8 cellular contexts compared by ENCODE assay signal in genomic region chr11:1772270-1773130, GRCh38. TPM values are rescaled to one million over a fixed set of nuclear protein-coding genes. Genes with fewer than 3 reads are reported as not detected.
DNase-seq lines count a peak whose midpoint lies in the region; ATAC-seq, FAIRE-seq and TF ChIP-seq lines count a peak whose summit lies in the region.

No MANE protein-coding gene starts in this region.

- no peaks in the 10 kb centered on the region for H3K9me1 ChIP-seq in K562 (ENCODE audit: control insufficient read depth, insufficient read depth, low read length)

- H3K4me1 Mint-ChIP-seq in T-helper 1 cell treated with Interleukin-12 subunit alpha and Interleukin-12 subunit beta and Interleukin-4 antibody, amounts not matched to agents 30 μg/mL and 1 μg/mL, for 36 hours (ENCODE audit: low read depth), result peaks cover 31% of the 10 kb centered on the region

- H3K36me3 Mint-ChIP-seq in T-helper 1 cell treated with Interleukin-12 subunit alpha and Interleukin-12 subunit beta and Interleukin-4 antibody, amounts not matched to agents 30 μg/mL and 1 μg/mL, for 36 hours (ENCODE audit: low read depth), result no peaks in the 10 kb centered on the region

- H3K4me2 ChIP-seq in K562 (ENCODE audit: insufficient read depth, low read length), result peak overlapping the region; percentile 77

- no peaks in the 10 kb centered on the region for H3K79me2 ChIP-seq in K562 (ENCODE audit: control insufficient read depth, insufficient read depth, low read length)

- H3K4me1 ChIP-seq in A673 (ENCODE audit: insufficient read depth, low read length, poor library complexity, severe bottlenecking) (no peaks in the 10 kb centered on the region), K562 (replicated peaks in 1 of 2; ENCODE audit: control insufficient read depth in 2 of 2, insufficient read depth in 2 of 2, low read length in 2 of 2) (peaks cover 21 to 40% of the 10 kb centered on the region in 2 experiments)

- in situ Hi-C loops in K562 (cut with MboI), result no loop called here

- DNase-seq in A673 (ENCODE audit: low spot score) (peak; percentile 69), HK-2 (ENCODE audit: unreplicated experiment) (peak; percentile 79), K562 (ENCODE audit: extremely low read depth in 1 of 4, low spot score in 3 of 4) (peak; percentile 92 to 97 (median 96)), kidney glomerular epithelial cell (lab: John Stamatoyannopoulos, UW) (peak; percentile 88)
- peak; percentile 28 for DNase-seq in stimulated activated CD8-positive, alpha-beta memory T cell treated with anti-CD3 and anti-CD28 coated beads, Interleukin-12 subunit alpha, Interleukin-12 subunit beta, amount 100 ng/mL, for 24 hours (ENCODE audit: extremely low read depth)

- TF ChIP-seq EP300 in K562 (IDR thresholded peaks at IDR 0.05; ENCODE audit: low read length), result peak; percentile 68

- BruUV-seq in A673 (replicated peaks; lab: Mats Ljungman, UMichigan) (no TSS peak), K562 (replicated peaks; lab: Mats Ljungman, UMichigan) (no TSS peak)

- peak overlapping the region; percentile 89 for H2AFZ ChIP-seq in K562 (ENCODE audit: low read depth, low read length)

- intact Hi-C loops in A673 (cut with micrococcal nuclease; ENCODE audit: unreplicated experiment) (no loop called here), K562 (cut with micrococcal nuclease) (no loop called here)

- H3K27ac ChIP-seq in A673 (ENCODE audit: low read depth, low read length, poor library complexity, severe bottlenecking), result no peak overlapping the region
- peak overlapping the region; percentile 75 for H3K27ac ChIP-seq in K562 (ENCODE audit: extremely low read depth, low read depth, low read length)

- H3K27me3 ChIP-seq in A673 (replicated peaks; ENCODE audit: insufficient read depth, low read depth, low read length, poor library complexity) (no peaks in the 10 kb centered on the region), K562 (ENCODE audit: control insufficient read depth in 2 of 2, insufficient read depth in 2 of 2, low read length in 2 of 2) (no peaks in the 10 kb centered on the region)

- CTCF ChIA-PET in A673 (lab: Charles Lee) (interaction anchor here (0.6 kb wide), 1 partner anchor 198 kb away, joined by 4 read pairs; no protein-coding TSS in a partner anchor), K562 (lab: Yijun Ruan, JAX; ENCODE audit: low intra/inter-chr PET ratio) (interaction anchor here (0.6 kb wide), 1 partner anchor 418 kb away, joined by 4 read pairs; no protein-coding TSS in a partner anchor)

- peaks cover 3% of the 10 kb centered on the region for H3K27me3 Mint-ChIP-seq in T-helper 1 cell treated with Interleukin-12 subunit alpha and Interleukin-12 subunit beta and Interleukin-4 antibody, amounts not matched to agents 30 μg/mL and 1 μg/mL, for 36 hours (ENCODE audit: low read depth)

- ATAC-seq in K562 (peak; percentile 100), GM18861 (IDR thresholded peaks at IDR 0.05; ENCODE audit: unreplicated experiment) (no peak), GM21381 (IDR thresholded peaks at IDR 0.05; ENCODE audit: unreplicated experiment) (no peak)

- FAIRE-seq in K562 (lab: Jason Lieb, UNC), result peak; percentile 96

- no peaks in the 10 kb centered on the region for H3K9me3 ChIP-seq in A673 (ENCODE audit: low read depth, low read length, poor library complexity, severe bottlenecking)
- H3K9me3 ChIP-seq in K562 (replicated peaks; ENCODE audit: control insufficient read depth, insufficient read depth, low read depth, low read length), result no peaks in the 10 kb centered on the region

- WGBS in K562 (ENCODE audit: insufficient coverage, low coverage, missing lambda C conversion rate), result 4% methylated on average over 2 of the region's 15 CpGs

- peak; percentile 33; the same call in 1 of the 2 replicates for TF ChIP-seq POLR2A in K562 (conservative IDR thresholded peaks at IDR 0.05)

- POLR2A ChIA-PET in A673 (lab: Charles Lee; ENCODE audit: low non-redundant PET) (no interaction called here), K562 (lab: Yijun Ruan, JAX) (interaction anchor here (0.6 to 2.0 kb wide), 7 partner anchors 8 to 862 kb away, joined by 3 to 10 read pairs (median 4); partner anchors contain the start of gene CHID1)

- H3K4me3 Mint-ChIP-seq in T-helper 1 cell treated with Interleukin-12 subunit alpha and Interleukin-12 subunit beta and Interleukin-4 antibody, amounts not matched to agents 30 μg/mL and 1 μg/mL, for 36 hours, result peak overlapping the region; percentile 65

- TF ChIP-seq CTCF in A673 (conservative IDR thresholded peaks at IDR 0.05; ENCODE audit: low read depth, low read length) (no peak), K562 (IDR thresholded peaks at IDR 0.05 in 2 of 3, conservative IDR thresholded peaks at IDR 0.05 in 1 of 3; ENCODE audit: insufficient read depth in 2 of 3, low read depth in 1 of 3, low read length in 3 of 3) (no peak)

- no peak for TF ChIP-seq RAD21 in K562 (CRISPR knock-in tag; conservative IDR thresholded peaks at IDR 0.05 in 1 of 2, IDR thresholded peaks at IDR 0.05 in 1 of 2)

- H3K36me3 ChIP-seq in A673 (ENCODE audit: insufficient read depth, low read length, poor library complexity, severe bottlenecking) (no peaks in the 10 kb centered on the region), K562 (ENCODE audit: control insufficient read depth, insufficient read depth, low read length) (no peaks in the 10 kb centered on the region)

- H3K4me3 ChIP-seq in A673 (ENCODE audit: low read depth, low read length, poor library complexity, severe bottlenecking), result no peak overlapping the region
- H3K4me3 ChIP-seq in K562, result no peak overlapping the region

- peak overlapping the region; percentile 83 for H3K27ac Mint-ChIP-seq in T-helper 1 cell treated with Interleukin-12 subunit alpha and Interleukin-12 subunit beta and Interleukin-4 antibody, amounts not matched to agents 30 μg/mL and 1 μg/mL, for 36 hours

- H4K20me1 ChIP-seq in K562 (replicated peaks; ENCODE audit: control insufficient read depth, insufficient read depth, low read length), result no peaks in the 10 kb centered on the region

- H3K9ac ChIP-seq in K562 (ENCODE audit: insufficient read depth in 1 of 2, low read depth in 2 of 2, low read length in 2 of 2), result peak overlapping the region; percentile 46 to 70; a peak in 3 of 4 replicates

- H3K9me3 Mint-ChIP-seq in T-helper 1 cell treated with Interleukin-12 subunit alpha and Interleukin-12 subunit beta and Interleukin-4 antibody, amounts not matched to agents 30 μg/mL and 1 μg/mL, for 36 hours, result no peaks in the 10 kb centered on the region

TF ChIP-seq in K562, 482 proteins besides CTCF, POLR2A, EP300 and RAD21 (continues in another document):
- TF ChIP-seq ZBTB1 (CRISPR knock-in tag; IDR thresholded peaks at IDR 0.05; ENCODE audit: borderline replicate concordance, low read depth) (no peak), TCF3 (CRISPR knock-in tag; IDR thresholded peaks at IDR 0.05) (no peak), CCAR2 (IDR thresholded peaks at IDR 0.05; ENCODE audit: low read depth, low read length) (no peak)

RNA-seq across cellular contexts. Expression of gene CTSD, which starts 8.8 kb away (rescaled TPM):
- total RNA-seq in A673 (2021) (144 and 159 TPM in 2 replicates), K562 (2014; rRNA removed) (72.3 and 87.0 TPM in 2 replicates), K562 (2014; rRNA removed; fragmentation: Illumina TruSeq; extraction: Trizol) (10.9 and 12.3 TPM in 2 replicates), K562 (2015; rRNA removed; fragmentation: Illumina TruSeq; extraction: Trizol) (40.9 and 42.3 TPM in 2 replicates), K562 (2021) (112 and 116 TPM in 2 replicates)
- 15.6 and 81.0 TPM in 2 replicates for total RNA-seq in K562 (2011; cell fraction: chromatin; rRNA removed; ENCODE audit: low replicate concordance)
- 131 and 132 TPM in 2 replicates for total RNA-seq in K562 (2011; cell fraction: nucleolus; rRNA removed)
- total RNA-seq in K562 (2011; cell fraction: nucleoplasm; rRNA removed), result 68.3 and 83.1 TPM in 2 replicates
- polyA plus RNA-seq in K562 (2011; rRNA removed) (21.7 and 37.1 TPM in 2 replicates), K562 (2014; fragmentation: Illumina TruSeq; extraction: Trizol) (66.8 and 111 TPM in 2 replicates), K562 (2014; fragmentation: Nextera tagmentation; extraction: Ambion mirVana) (1 to 10 TPM; 1.0 to 3.7 TPM), K562 (2014; rRNA removed) (40.5 and 46.8 TPM in 2 replicates)
- polyA plus RNA-seq in K562 (2011; cell fraction: cytosol; rRNA removed), result 39.6 and 74.7 TPM in 2 replicates
- polyA plus RNA-seq in K562 (2011; cell fraction: nucleus; rRNA removed), result 22.7 and 35.2 TPM in 2 replicates
- polyA plus RNA-seq in K562 (2012), result 84.2 and 325 TPM in 2 replicates
- 12.8 and 17.9 TPM in 2 replicates for polyA minus RNA-seq in K562 (2011; rRNA and poly(A)+ RNA removed)
- 46.3 and 49.3 TPM in 2 replicates for polyA minus RNA-seq in K562 (2011; cell fraction: cytosol; rRNA and poly(A)+ RNA removed)
- 10.1 and 11.1 TPM in 2 replicates for polyA minus RNA-seq in K562 (2011; cell fraction: nucleus; rRNA and poly(A)+ RNA removed)

RNA-seq across cellular contexts. Expression of gene IFITM10, which starts 22.1 kb away (rescaled TPM):
- total RNA-seq in A673 (2021), result 0.24 TPM in 1 of 2 replicates, not detected in the other
- total RNA-seq in K562 (2011; cell fraction: chromatin; rRNA removed; ENCODE audit: low replicate concordance), result 0.21 and 0.23 TPM in 2 replicates
- total RNA-seq in K562 (2011; cell fraction: nucleolus; rRNA removed), result 0.26 and 0.33 TPM in 2 replicates
- 0.37 TPM in 1 of 2 replicates, not detected in the other for total RNA-seq in K562 (2011; cell fraction: nucleoplasm; rRNA removed)
- 0.09 TPM in 1 of 2 replicates, not detected in the other for total RNA-seq in K562 (2014; rRNA removed)
- total RNA-seq in K562 (2014; rRNA removed; fragmentation: Illumina TruSeq; extraction: Trizol), result not detected in 2 replicates
- total RNA-seq in K562 (2015; rRNA removed; fragmentation: Illumina TruSeq; extraction: Trizol), result not detected in 2 replicates
- total RNA-seq in K562 (2021), result 0.13 TPM in 1 of 2 replicates, not detected in the other
- polyA plus RNA-seq in K562 (2011; rRNA removed), result not detected in 2 replicates
- polyA plus RNA-seq in K562 (2011; cell fraction: cytosol; rRNA removed), result not detected in 2 replicates
- polyA plus RNA-seq in K562 (2011; cell fraction: nucleus; rRNA removed), result 0.16 TPM in 1 of 2 replicates, not detected in the other
- 0.09 and 0.15 TPM in 2 replicates for polyA plus RNA-seq in K562 (2012)
- polyA plus RNA-seq in K562 (2014; fragmentation: Illumina TruSeq; extraction: Trizol), result not detected in 2 replicates
- not detected for polyA plus RNA-seq in K562 (2014; fragmentation: Nextera tagmentation; extraction: Ambion mirVana)
- polyA plus RNA-seq in K562 (2014; rRNA removed), result 0.08 TPM in 1 of 2 replicates, not detected in the other
- not detected in 2 replicates for polyA minus RNA-seq in K562 (2011; rRNA and poly(A)+ RNA removed)
- polyA minus RNA-seq in K562 (2011; cell fraction: cytosol; rRNA and poly(A)+ RNA removed), result not detected in 2 replicates
- not detected in 2 replicates for polyA minus RNA-seq in K562 (2011; cell fraction: nucleus; rRNA and poly(A)+ RNA removed)

Comparison
In these comparisons a context has a peak if more than half of its experiments do, and no peak if none do; other contexts are left out.
1. DNase-seq: peak in every context shown above with its lines; median percentile 96 in K562; 88 in kidney glomerular epithelial cell; 79 in HK-2; 69 in A673; 28 in stimulated activated CD8-positive, alpha-beta memory T cell treated with anti-CD3 and anti-CD28 coated beads, Interleukin-12 subunit alpha, Interleukin-12 subunit beta, amount 100 ng/mL, for 24 hours.